8 cellular contexts compared by ENCODE assay signal in genomic region chrX:107776649-107777535, GRCh38. TPM values are rescaled to one million over a fixed set of nuclear protein-coding genes. Genes with fewer than 3 reads are reported as not detected.
DNase-seq lines count a peak whose midpoint lies in the region; ATAC-seq and TF ChIP-seq lines count a peak whose summit lies in the region.

No MANE protein-coding gene starts in this region.

- 3 to 13% methylated on average over 20 of the region's 20 CpGs for WGBS in lung, 2 donors

- no peaks in the 10 kb centered on the region for H3K36me3 Mint-ChIP-seq in activated CD4-positive, alpha-beta memory T cell treated with anti-CD3 and anti-CD28 coated beads, Interleukin-2, amount 10 ng/mL, durations not matched to agents 7 days and 5 days (ENCODE audit: low read depth)

- H3K4me1 Mint-ChIP-seq in activated CD4-positive, alpha-beta memory T cell treated with anti-CD3 and anti-CD28 coated beads, Interleukin-2, amount 10 ng/mL, durations not matched to agents 7 days and 5 days, result peaks cover 13% of the 10 kb centered on the region

- TF ChIP-seq CTCF in C4-2B (conservative IDR thresholded peaks at IDR 0.05) (peak; percentile 70), lung (IDR thresholded peaks at IDR 0.05; ENCODE audit: control extremely low read depth, extremely low read depth) (peak; percentile 72)

- peak overlapping the region; percentile 49 for H3K4me3 ChIP-seq in effector memory CD4-positive, alpha-beta T cell (ENCODE audit: insufficient read depth, low read depth, low read length, poor library complexity, severe bottlenecking)
- no peak overlapping the region for H3K4me3 ChIP-seq in lung

- no peaks in the 10 kb centered on the region for H3K4me1 ChIP-seq in effector memory CD4-positive, alpha-beta T cell (ENCODE audit: control insufficient read depth, insufficient read depth, low read length, poor library complexity, severe bottlenecking)
- no peaks in the 10 kb centered on the region for H3K4me1 ChIP-seq in lung (ENCODE audit: control insufficient read depth in 2 of 2, insufficient read depth in 2 of 2, low read length in 2 of 2)

- ATAC-seq in GM19395 (IDR thresholded peaks at IDR 0.05; ENCODE audit: unreplicated experiment) (peak; percentile 86), HG03571 (IDR thresholded peaks at IDR 0.05; ENCODE audit: unreplicated experiment) (peak; percentile 75), lung (ENCODE audit: insufficient read depth, low FRiP score) (peak; percentile 78)

- H3K4me3 Mint-ChIP-seq in activated CD4-positive, alpha-beta memory T cell treated with anti-CD3 and anti-CD28 coated beads, Interleukin-2, amount 10 ng/mL, durations not matched to agents 7 days and 5 days, result peak overlapping the region; percentile 81

- DNase-seq in NCI-H748 treated with DMSO at 0.1 percent for 48 hours (lab: John Stamatoyannopoulos, UW) (peak; percentile 81), lung (ENCODE audit: low spot score) (peak; percentile 85)
- peak; percentile 74 for DNase-seq in activated CD4-positive, alpha-beta memory T cell treated with anti-CD3 and anti-CD28 coated beads, Interleukin-2, amount 10 ng/mL, durations not matched to agents 7 days and 5 days
- peak; percentile 39 to 60 (median 59) for DNase-seq in effector memory CD4-positive, alpha-beta T cell
- DNase-seq in stimulated activated CD4-positive, alpha-beta T cell treated with anti-CD3 and anti-CD28 coated beads, TNF-alpha, amount 100 ng/mL, for 24 hours (ENCODE audit: low read depth in 3 of 3), result peak; percentile 47 to 69 (median 67)

- peak overlapping the region; percentile 38 for H3K27ac ChIP-seq in C4-2B
- H3K27ac ChIP-seq in effector memory CD4-positive, alpha-beta T cell (ENCODE audit: insufficient read depth, low read length, poor library complexity, severe bottlenecking), result peak overlapping the region; percentile 49
- H3K27ac ChIP-seq in lung (ENCODE audit: low read depth in 1 of 2, low read length in 1 of 2), result peak overlapping the region; percentile 63 to 85

- H3K9me3 Mint-ChIP-seq in activated CD4-positive, alpha-beta memory T cell treated with anti-CD3 and anti-CD28 coated beads, Interleukin-2, amount 10 ng/mL, durations not matched to agents 7 days and 5 days, result no peaks in the 10 kb centered on the region

- POLR2A ChIA-PET in activated CD4-positive, alpha-beta memory T cell treated with anti-CD3 and anti-CD28 coated beads, Interleukin-2, amount 10 ng/mL, durations not matched to agents 7 days and 5 days (lab: Charles Lee), result interaction anchor here (0.8 to 3.7 kb wide), 7 partner anchors 35 to 148 kb away, joined by 3 to 27 read pairs (median 7); partner anchors contain the start of gene PRPS1

- no peaks in the 10 kb centered on the region for H3K9me3 ChIP-seq in effector memory CD4-positive, alpha-beta T cell (ENCODE audit: control insufficient read depth, low read length)
- H3K9me3 ChIP-seq in lung (ENCODE audit: control insufficient read depth in 2 of 2, insufficient read depth in 1 of 2, low read length in 1 of 2), result peaks cover 0 to 5% of the 10 kb centered on the region in 2 donors

- no peak overlapping the region for H3K27ac Mint-ChIP-seq in activated CD4-positive, alpha-beta memory T cell treated with anti-CD3 and anti-CD28 coated beads, Interleukin-2, amount 10 ng/mL, durations not matched to agents 7 days and 5 days

- peaks cover 6% of the 10 kb centered on the region for H3K27me3 Mint-ChIP-seq in activated CD4-positive, alpha-beta memory T cell treated with anti-CD3 and anti-CD28 coated beads, Interleukin-2, amount 10 ng/mL, durations not matched to agents 7 days and 5 days

- H3K36me3 ChIP-seq in effector memory CD4-positive, alpha-beta T cell (ENCODE audit: control insufficient read depth, insufficient read depth, low read length), result no peaks in the 10 kb centered on the region
- H3K36me3 ChIP-seq in lung (ENCODE audit: control insufficient read depth in 2 of 2, insufficient read depth in 2 of 2, low read length in 2 of 2), result no peaks in the 10 kb centered on the region

- H3K27me3 ChIP-seq in effector memory CD4-positive, alpha-beta T cell (replicated peaks; ENCODE audit: control insufficient read depth, insufficient read depth, low read length, poor library complexity, severe bottlenecking), result no peaks in the 10 kb centered on the region
- no peaks in the 10 kb centered on the region for H3K27me3 ChIP-seq in lung (ENCODE audit: control insufficient read depth, insufficient read depth)

- CTCF ChIA-PET in activated CD4-positive, alpha-beta memory T cell treated with anti-CD3 and anti-CD28 coated beads, Interleukin-2, amount 10 ng/mL, durations not matched to agents 7 days and 5 days (lab: Charles Lee), result interaction anchor here (0.6 to 6.6 kb wide), 22 partner anchors 16 to 883 kb away, joined by 3 to 134 read pairs (median 4); partner anchors contain the start of genes MID2 and PRPS1

RNA-seq across cellular contexts. Expression of gene NCBP2L, which starts 0.6 kb away (rescaled TPM):
- total RNA-seq in activated CD4-positive, alpha-beta memory T cell treated with anti-CD3 and anti-CD28 coated beads, Interleukin-2, amount 10 ng/mL, durations not matched to agents 7 days and 5 days, result not detected
- total RNA-seq in lung, result under 1 TPM; 0.11 to 0.12 TPM
- polyA plus RNA-seq in lung, result under 1 TPM; 0.03 to 0.08 TPM

RNA-seq across cellular contexts. Expression of gene TSC22D3, which starts 1.3 kb away (rescaled TPM):
- total RNA-seq in activated CD4-positive, alpha-beta memory T cell treated with anti-CD3 and anti-CD28 coated beads, Interleukin-2, amount 10 ng/mL, durations not matched to agents 7 days and 5 days, result 100 to 1,000 TPM; 112 to 119 TPM
- total RNA-seq in lung, result 100 to 1,000 TPM; 299 to 308 TPM
- 100 to 1,000 TPM; 117 to 447 TPM for polyA plus RNA-seq in lung

RNA-seq across cellular contexts. Expression of gene MID2, which starts 48.8 kb away (rescaled TPM):
- total RNA-seq in activated CD4-positive, alpha-beta memory T cell treated with anti-CD3 and anti-CD28 coated beads, Interleukin-2, amount 10 ng/mL, durations not matched to agents 7 days and 5 days, result 1 to 10 TPM; 4.1 to 4.5 TPM
- total RNA-seq in lung, result 10 to 100 TPM; 15.6 to 44.1 TPM
- 1 to 10 TPM; 2.4 to 5.2 TPM for polyA plus RNA-seq in lung
